In the genomic region with DNA sequence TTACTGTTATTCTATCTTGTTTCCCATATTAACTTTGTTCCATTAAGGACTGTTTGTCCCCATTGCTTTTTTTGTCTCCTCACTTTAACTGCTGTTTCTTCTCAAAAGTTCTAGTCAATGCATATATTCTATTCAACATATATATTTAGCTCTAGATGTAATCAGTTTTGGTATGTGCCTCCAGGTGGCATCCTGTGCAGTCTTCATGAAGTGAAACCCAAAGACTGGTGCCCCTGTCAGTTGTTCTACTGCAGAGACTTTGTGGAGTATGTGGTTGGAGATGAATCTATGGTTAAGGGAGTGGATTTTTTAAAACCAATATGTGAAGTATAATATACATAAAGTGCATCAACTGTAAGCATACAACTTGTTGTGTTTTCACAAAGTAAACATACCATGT, we compare ENCODE assay signal across 5 cellular contexts. TPM values are rescaled to one million over a fixed set of nuclear protein-coding genes. Genes with fewer than 3 reads are reported as not detected.
"Had no signal": no experiment of that assay in that cellular context is flagged by ENCODE, and none has a peak within 500 bp of the region (broad histone marks: within the 10 kb centered on the region; RNA-seq: fewer than 3 reads in every experiment).

No MANE protein-coding gene starts in this region.

- DNase-seq: H9, HCEC 1CT, IMR-90, KBM-7 had no signal

- H3K4me3 ChIP-seq: GM23338 had no signal

- H2AFZ ChIP-seq: GM23338 had no signal

- H3K4me1 Mint-ChIP-seq: GM23338, H9 had no signal

- H3K27ac Mint-ChIP-seq: GM23338, H9 had no signal

- H3K4me3 Mint-ChIP-seq: GM23338, H9 had no signal

- ATAC-seq: GM23338 had no signal

- H3K4me2 ChIP-seq: GM23338 had no signal

RNA-seq across cellular contexts. Expression of a gene that starts 59.4 kb away (rescaled TPM):
- total RNA-seq: IMR-90 had no signal
